ENCODE assay signal across 11 cellular contexts in the genomic region with DNA sequence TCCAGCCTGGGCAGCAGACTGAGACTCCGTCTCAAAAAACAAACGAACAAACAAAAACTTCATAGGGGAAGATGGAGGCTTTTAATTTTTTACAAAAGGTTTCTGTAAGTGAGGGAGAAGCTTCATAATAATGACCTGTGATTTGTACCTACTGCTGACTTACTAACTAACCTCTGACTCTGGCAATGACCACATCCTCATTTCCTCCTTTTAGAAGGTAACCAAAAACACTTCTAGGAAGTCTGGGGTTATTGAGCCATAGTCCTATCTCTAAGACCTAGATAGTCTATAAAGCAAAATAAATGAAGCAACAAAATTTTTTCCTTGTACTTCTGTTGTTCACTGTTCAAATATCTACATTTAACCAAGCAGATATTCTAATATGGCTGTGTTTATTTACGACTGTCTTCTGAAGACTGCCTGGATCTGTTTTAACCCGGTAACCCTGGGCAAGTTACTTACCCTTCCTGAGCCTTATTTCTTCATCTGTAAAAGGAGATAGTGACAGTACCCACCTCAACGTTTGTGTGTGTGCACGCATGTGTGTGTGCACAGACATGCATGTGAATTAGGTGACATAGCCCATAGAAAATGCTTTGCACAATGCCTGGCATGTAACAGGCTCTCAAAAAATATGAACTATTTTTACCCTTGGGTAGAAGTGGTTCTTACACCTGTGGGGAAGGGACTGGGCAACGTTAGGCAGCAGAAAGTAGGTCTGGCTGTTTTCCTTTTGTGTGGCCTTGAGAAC. TPM values are rescaled to one million over a fixed set of nuclear protein-coding genes. Genes with fewer than 3 reads are reported as not detected.
A peak's percentile ranks its signal among the peaks of the same experiment; 100 is the strongest.
DNase-seq lines count a peak whose midpoint lies in the region; ATAC-seq and TF ChIP-seq lines count a peak whose summit lies in the region.
"Had no signal": no experiment of that assay in that cellular context is flagged by ENCODE, and none has a peak within 500 bp of the region (broad histone marks: within the 10 kb centered on the region; RNA-seq: fewer than 3 reads in every experiment).

No MANE protein-coding gene starts in this region.

- H3K27me3 ChIP-seq in SK-N-SH (ENCODE audit: insufficient read depth) = no peaks in the 10 kb centered on the region
- H3K27me3 ChIP-seq in PC-9 (ENCODE audit: insufficient read depth, low read depth) = no peaks in the 10 kb centered on the region
- no peaks in the 10 kb centered on the region for H3K27me3 ChIP-seq in trophoblast cell (ENCODE audit: insufficient read depth, low read length)
- H3K27me3 ChIP-seq: tibial artery had no signal

- H2BK5ac ChIP-seq in trophoblast cell (ENCODE audit: low read depth, low read length, poor library complexity) = no peak overlapping the region

- H3K4ac ChIP-seq in trophoblast cell (ENCODE audit: low read depth, low read length) = no peak overlapping the region

- peak overlapping the region; percentile 50 to 81; a peak in 3 of 4 replicates for H3K27ac ChIP-seq in SK-N-SH (ENCODE audit: low read depth in 2 of 2, low read length in 1 of 2)
- H3K27ac ChIP-seq in PC-9 = peak overlapping the region; percentile 84
- H3K27ac ChIP-seq in trophoblast cell (ENCODE audit: low read depth, low read length) = no peak overlapping the region
- H3K27ac ChIP-seq: tibial artery had no signal

- TF ChIP-seq RAD21 in SK-N-SH (IDR thresholded peaks at IDR 0.05; ENCODE audit: low read length) = no peak

- H3K4me1 Mint-ChIP-seq in effector memory CD8-positive, alpha-beta T cell (ENCODE audit: low read depth in 2 of 2) = peaks cover 2 to 4% of the 10 kb centered on the region in 2 donors

- no peak overlapping the region for H3K23ac ChIP-seq in trophoblast cell (ENCODE audit: low read length)

- H3K36me3 ChIP-seq in SK-N-SH (replicated peaks in 1 of 2; ENCODE audit: control insufficient read depth in 1 of 2, insufficient read depth in 2 of 2, low read length in 1 of 2) (no peaks in the 10 kb centered on the region), PC-9 (ENCODE audit: low read depth) (no peaks in the 10 kb centered on the region), trophoblast cell (ENCODE audit: control insufficient read depth in 1 of 2, insufficient read depth in 2 of 2, low read length in 2 of 2) (no peaks in the 10 kb centered on the region)
- H3K36me3 ChIP-seq: tibial artery had no signal

- H3K4me3 ChIP-seq in SK-N-SH (ENCODE audit: low read depth in 2 of 2, low read length in 1 of 2) = peak overlapping the region in 1 of 2 experiments; percentile 5; a peak in 1 of 4 replicates
- H3K4me3 ChIP-seq in PC-9 = no peak overlapping the region
- no peak overlapping the region for H3K4me3 ChIP-seq in trophoblast cell (ENCODE audit: low read depth, low read length)
- H3K4me3 ChIP-seq: tibial artery had no signal

- H4K20me1 ChIP-seq in SK-N-SH (ENCODE audit: insufficient read depth) (no peaks in the 10 kb centered on the region), PC-9 (ENCODE audit: insufficient read depth) (no peaks in the 10 kb centered on the region)

- intact Hi-C loops in PC-9 (cut with micrococcal nuclease; ENCODE audit: unreplicated experiment) = no loop called here

- no peak overlapping the region for H3K18ac ChIP-seq in trophoblast cell (ENCODE audit: low read length)

- no peak for DNase-seq in SK-N-SH
- no peak for DNase-seq in PC-9
- DNase-seq in effector memory CD8-positive, alpha-beta T cell = no peak
- peak; percentile 61 to 81 for DNase-seq in trophoblast cell
- no peak for DNase-seq in HPDE6-E6E7 (ENCODE audit: extremely low spot score)
- no peak for DNase-seq in stimulated activated naive CD4-positive, alpha-beta T cell (lab: John Stamatoyannopoulos, UW)
- DNase-seq: activated effector memory CD4-positive, alpha-beta T cell treated with anti-CD3 and anti-CD28 coated beads, Interleukin-2, amount 50 U/mL, for 16 hours; NCI-H510A; tibial artery had no signal

- H3K79me2 ChIP-seq in SK-N-SH (ENCODE audit: insufficient read depth) = no peaks in the 10 kb centered on the region
- no peaks in the 10 kb centered on the region for H3K79me2 ChIP-seq in PC-9 (ENCODE audit: low read depth)
- no peaks in the 10 kb centered on the region for H3K79me2 ChIP-seq in trophoblast cell (ENCODE audit: control insufficient read depth, insufficient read depth, low read length, poor library complexity)

- no peak overlapping the region for H2BK12ac ChIP-seq in trophoblast cell (ENCODE audit: low read length)

- H3K4me2 ChIP-seq in SK-N-SH (peak overlapping the region; percentile 64), PC-9 (peak overlapping the region; percentile 52), trophoblast cell (ENCODE audit: low read length) (no peak overlapping the region)

- POLR2A ChIA-PET in SK-N-SH (lab: Yijun Ruan, JAX) (no interaction called here), PC-9 (lab: Charles Lee; ENCODE audit: unreplicated experiment) (no interaction called here)

- H3K9me3 ChIP-seq in SK-N-SH (peaks cover 4% of the 10 kb centered on the region), PC-9 (ENCODE audit: insufficient read depth, low read depth) (peaks cover under 1% of the 10 kb centered on the region; the same call in 1 of the 2 replicates), trophoblast cell (ENCODE audit: insufficient read depth, low read depth, low read length) (peaks cover 11% of the 10 kb centered on the region)

- H2BK120ac ChIP-seq in trophoblast cell (ENCODE audit: insufficient read depth, low read length, poor library complexity) = no peak overlapping the region

- ATAC-seq in SK-N-SH treated with all-trans-retinoic acid at 6 μM for 48 hours = no peak
- ATAC-seq in effector memory CD8-positive, alpha-beta T cell (replicated peaks) = peak; percentile 42
- ATAC-seq in HG03196 (IDR thresholded peaks at IDR 0.05; ENCODE audit: unreplicated experiment) = no peak

- H4K12ac ChIP-seq in trophoblast cell (ENCODE audit: low read depth, low read length) = no peak overlapping the region

- no peak overlapping the region for H3K14ac ChIP-seq in trophoblast cell (ENCODE audit: low read length)

- CTCF ChIA-PET in SK-N-SH (lab: Yijun Ruan, JAX) = interaction anchor here (0.8 to 2.1 kb wide), 4 partner anchors 10 to 211 kb away, joined by 3 to 9 read pairs (median 4); no protein-coding TSS in a partner anchor
- CTCF ChIA-PET in PC-9 (lab: Charles Lee) = no interaction called here

- peak overlapping the region; percentile 55; the same call in 1 of the 2 replicates for H3K9ac ChIP-seq in SK-N-SH
- peak overlapping the region; percentile 38 for H3K9ac ChIP-seq in trophoblast cell (ENCODE audit: low read length)

- no peaks in the 10 kb centered on the region for H3K9me2 ChIP-seq in SK-N-SH
- no peaks in the 10 kb centered on the region for H3K9me2 ChIP-seq in PC-9 (ENCODE audit: insufficient read depth)

- peaks cover 2 to 6% of the 10 kb centered on the region in 2 donors for H3K9me3 Mint-ChIP-seq in effector memory CD8-positive, alpha-beta T cell

- TF ChIP-seq EP300 in SK-N-SH (IDR thresholded peaks at IDR 0.05; ENCODE audit: borderline replicate concordance in 1 of 2, low read depth in 1 of 2, low read length in 1 of 2) = no peak

- no peak overlapping the region for H2AK5ac ChIP-seq in trophoblast cell (ENCODE audit: low read length)

- H3K79me1 ChIP-seq in trophoblast cell (ENCODE audit: low read length) = no peaks in the 10 kb centered on the region

- WGBS in SK-N-SH (ENCODE audit: low lambda C conversion rate) = 77% methylated on average over 7 of the region's 7 CpGs
- WGBS in trophoblast cell (ENCODE audit: extremely low coverage, insufficient coverage, insufficient read length) = no CpG with 5 or more reads among the region's 7 CpGs

- H3F3A ChIP-seq in SK-N-SH (replicated peaks; ENCODE audit: insufficient read depth) (peaks cover 23% of the 10 kb centered on the region), PC-9 (ENCODE audit: insufficient read depth, low read depth) (peaks cover 22% of the 10 kb centered on the region)

- TF ChIP-seq CTCF in SK-N-SH (IDR thresholded peaks at IDR 0.05) (no peak), PC-9 (conservative IDR thresholded peaks at IDR 0.05) (no peak)

- H3K4me1 ChIP-seq in SK-N-SH (ENCODE audit: control insufficient read depth in 1 of 2, insufficient read depth in 2 of 2, low read depth in 1 of 2, low read length in 1 of 2) (peaks cover 0 to 34% of the 10 kb centered on the region in 2 experiments; a peak in 2 of 4 replicates), PC-9 (replicated peaks; ENCODE audit: insufficient read depth) (peaks cover 24% of the 10 kb centered on the region), trophoblast cell (ENCODE audit: control insufficient read depth in 1 of 2, insufficient read depth in 2 of 2, low read length in 2 of 2) (no peaks in the 10 kb centered on the region)

- H3K36me3 Mint-ChIP-seq in effector memory CD8-positive, alpha-beta T cell (ENCODE audit: insufficient read depth) = no peaks in the 10 kb centered on the region

- H3K4me3 Mint-ChIP-seq in effector memory CD8-positive, alpha-beta T cell = no peak overlapping the region

- H4K91ac ChIP-seq in trophoblast cell (ENCODE audit: low read depth, low read length) = no peak overlapping the region

- peaks cover 0 to 6% of the 10 kb centered on the region in 2 donors for H3K27me3 Mint-ChIP-seq in effector memory CD8-positive, alpha-beta T cell

- peak overlapping the region; percentile 89; the same call in 1 of the 2 replicates for H2AFZ ChIP-seq in SK-N-SH (ENCODE audit: low read depth)
- H2AFZ ChIP-seq in PC-9 = no peak overlapping the region
- H2AFZ ChIP-seq in trophoblast cell (ENCODE audit: insufficient read depth, low read length, poor library complexity) = no peak overlapping the region

- no peak overlapping the region for H3K27ac Mint-ChIP-seq in effector memory CD8-positive, alpha-beta T cell

- H4K8ac ChIP-seq in trophoblast cell (ENCODE audit: low read depth, low read length) = no peak overlapping the region

- no TSS peak for BruUV-seq in PC-9 (replicated peaks; lab: Mats Ljungman, UMichigan)

TF ChIP-seq in SK-N-SH, 30 proteins besides CTCF, POLR2A, EP300 and RAD21 (continues in another document):
- TF ChIP-seq NFIC (IDR thresholded peaks at IDR 0.05; ENCODE audit: borderline replicate concordance) = no peak
- TF ChIP-seq NRF1 (IDR thresholded peaks at IDR 0.05; ENCODE audit: low read depth, low read length) = no peak
- no peak for TF ChIP-seq YY1 (IDR thresholded peaks at IDR 0.05; ENCODE audit: low read depth)
- TF ChIP-seq GATA2 (CRISPR knock-in tag; IDR thresholded peaks at IDR 0.05) = no peak
- TF ChIP-seq TCF12 (IDR thresholded peaks at IDR 0.05) = no peak

RNA-seq across cellular contexts. Expression of a gene that starts 30.8 kb away (rescaled TPM):
- 13.3 and 14.2 TPM in 2 replicates for polyA plus RNA-seq in SK-N-SH (2012; rRNA removed)
- 15.5 and 22.5 TPM in 2 replicates for polyA plus RNA-seq in SK-N-SH (2012; cell fraction: cytosol; rRNA removed)
- polyA plus RNA-seq in SK-N-SH (2012; cell fraction: nucleus; rRNA removed) = 8.8 and 15.4 TPM in 2 replicates
- total RNA-seq in PC-9 (2021) = 23.1 and 26.9 TPM in 2 replicates
- 35.4 and 36.5 TPM in 2 replicates for polyA plus RNA-seq in trophoblast cell (2013)

Comparison
In these comparisons a context has a peak if more than half of its experiments do, and no peak if none do; other contexts are left out.
1. DNase-seq: peak in trophoblast cell (2 of 2); none in SK-N-SH (single experiment), PC-9 (0 of 2), effector memory CD8-positive, alpha-beta T cell (0 of 3), HPDE6-E6E7 (single experiment) and stimulated activated naive CD4-positive, alpha-beta T cell (0 of 6).